ENCODE assay signal across 11 cellular contexts in genomic region chr16:22092143-22092933, GRCh38. TPM values are rescaled to one million over a fixed set of nuclear protein-coding genes. Genes with fewer than 3 reads are reported as not detected.
DNase-seq lines count a peak whose midpoint lies in the region; ATAC-seq and TF ChIP-seq lines count a peak whose summit lies in the region.
"Had no signal": no experiment of that assay in that cellular context is flagged by ENCODE, and none has a peak within 500 bp of the region (broad histone marks: within the 10 kb centered on the region; RNA-seq: fewer than 3 reads in every experiment).

VWA3A (plus strand) TSS chr16:22092541; CDS start chr16:22092638, 97 bp downstream.

- H3K27me3 ChIP-seq in heart right ventricle: peaks cover 0 to 6% (median 0%) of the 10 kb centered on the region in 7 donors
- no peaks in the 10 kb centered on the region for H3K27me3 ChIP-seq in naive thymus-derived CD4-positive, alpha-beta T cell (ENCODE audit: control insufficient read depth in 2 of 2, insufficient read depth in 2 of 2, low read length in 2 of 2)
- H3K27me3 ChIP-seq: vagina had no signal

- ATAC-seq in heart right ventricle: peak in 7 of 8 donors; percentile 56 to 82 (median 69)
- ATAC-seq in naive thymus-derived CD4-positive, alpha-beta T cell: no peak
- ATAC-seq in HG03565 (IDR thresholded peaks at IDR 0.05; ENCODE audit: unreplicated experiment): no peak

- intact Hi-C loops in heart right ventricle (cut with DNase I): loop anchor here in 3 of 10 donors (5.0 to 10.0 kb wide), 3 partner anchors 92 to 95 kb away; no protein-coding TSS in a partner anchor
- intact Hi-C loops in naive thymus-derived CD4-positive, alpha-beta T cell (cut with micrococcal nuclease): no loop called here

- POLR2A ChIA-PET in naive thymus-derived CD4-positive, alpha-beta T cell (lab: Charles Lee): interaction anchor here (0.6 kb wide), 1 partner anchor 104 kb away, joined by 4 read pairs; no protein-coding TSS in a partner anchor

- H3K4me1 ChIP-seq in heart right ventricle: peaks cover 0 to 28% (median 6%) of the 10 kb centered on the region in 9 donors
- H3K4me1 ChIP-seq in naive thymus-derived CD4-positive, alpha-beta T cell (ENCODE audit: control insufficient read depth in 2 of 2, insufficient read depth in 2 of 2, low read length in 2 of 2): no peaks in the 10 kb centered on the region
- H3K4me1 ChIP-seq: A549, vagina had no signal

- H3K9me3 ChIP-seq in heart right ventricle: no peaks in the 10 kb centered on the region
- no peaks in the 10 kb centered on the region for H3K9me3 ChIP-seq in naive thymus-derived CD4-positive, alpha-beta T cell (ENCODE audit: control insufficient read depth in 2 of 3, low read length in 3 of 3)
- H3K9me3 ChIP-seq: A549, vagina had no signal

- peak within 1 kb of the TSS in 2 of 10 donors; percentile 40 to 51 for H3K27ac ChIP-seq in heart right ventricle
- H3K27ac ChIP-seq in naive thymus-derived CD4-positive, alpha-beta T cell (ENCODE audit: low read depth, low read length): no peak within 1 kb of the TSS
- H3K27ac ChIP-seq: A549, vagina had no signal

- CTCF ChIA-PET in naive thymus-derived CD4-positive, alpha-beta T cell (lab: Charles Lee): interaction anchor here (0.6 to 1.0 kb wide), 2 partner anchors 14 to 1282 kb away, joined by 3 to 4 read pairs; no protein-coding TSS in a partner anchor

- no peak within 1 kb of the TSS for H3K4me3 Mint-ChIP-seq in naive thymus-derived CD4-positive, alpha-beta T cell

- no peaks in the 10 kb centered on the region for H3K9me3 Mint-ChIP-seq in naive thymus-derived CD4-positive, alpha-beta T cell

- TF ChIP-seq CTCF in heart right ventricle (IDR thresholded peaks at IDR 0.05): no peak

- 40 to 43% methylated on average over 9 of the region's 9 CpGs for WGBS in heart right ventricle, 2 donors

- peaks cover 0 to 1% (median 0%) of the 10 kb centered on the region in 9 donors for H3K36me3 ChIP-seq in heart right ventricle
- no peaks in the 10 kb centered on the region for H3K36me3 ChIP-seq in naive thymus-derived CD4-positive, alpha-beta T cell (ENCODE audit: control insufficient read depth in 2 of 3, insufficient read depth in 3 of 3, low read length in 3 of 3)
- H3K36me3 ChIP-seq: vagina had no signal

- H3K36me3 Mint-ChIP-seq in naive thymus-derived CD4-positive, alpha-beta T cell: peaks cover 0 to 4% (median 0%) of the 10 kb centered on the region in 5 donors

- H3K27me3 Mint-ChIP-seq in naive thymus-derived CD4-positive, alpha-beta T cell: peaks cover 5 to 13% (median 9%) of the 10 kb centered on the region in 5 donors

- no peaks in the 10 kb centered on the region for H3K4me1 Mint-ChIP-seq in naive thymus-derived CD4-positive, alpha-beta T cell

- H3K4me3 ChIP-seq in heart right ventricle: no peak within 1 kb of the TSS
- no peak within 1 kb of the TSS for H3K4me3 ChIP-seq in naive thymus-derived CD4-positive, alpha-beta T cell (ENCODE audit: low read length)
- H3K4me3 ChIP-seq: A549, vagina had no signal

- H3K27ac Mint-ChIP-seq in naive thymus-derived CD4-positive, alpha-beta T cell: peak within 1 kb of the TSS in 1 of 9 donors; percentile 49

- DNase-seq in DMS153 (lab: John Stamatoyannopoulos, UW) (peak; percentile 3), DMS153 treated with DMSO at 0.1 percent for 48 hours (lab: John Stamatoyannopoulos, UW; ENCODE audit: unreplicated experiment) (no peak), amniotic epithelial cell (ENCODE audit: low read depth) (peak; percentile 58), heart right ventricle (no peak), pons (ENCODE audit: low spot score) (peak; percentile 19), HK-2 (ENCODE audit: unreplicated experiment) (no peak)
- no peak for DNase-seq in naive thymus-derived CD4-positive, alpha-beta T cell
- DNase-seq: activated CD8-positive, alpha-beta memory T cell treated with anti-CD3 and anti-CD28 coated beads for 24 hours had no signal

RNA-seq across cellular contexts. Expression of gene VWA3A, which starts in this region (rescaled TPM):
- total RNA-seq in heart right ventricle: 1 to 10 TPM in 1 of 10 donors, under 1 TPM in 8, not detected in 1; 0.25 to 1.1 (median 0.31) TPM
- under 1 TPM; 0.01 to 0.22 TPM for polyA plus RNA-seq in heart right ventricle
- under 1 TPM; 0.19 to 0.84 (median 0.32) TPM for total RNA-seq in naive thymus-derived CD4-positive, alpha-beta T cell
- not detected for polyA plus RNA-seq in naive thymus-derived CD4-positive, alpha-beta T cell
- total RNA-seq: vagina had no signal

Comparison
In these comparisons a context has a peak if more than half of its experiments do, and no peak if none do; other contexts are left out.
1. DNase-seq: peak in DMS153 (single experiment), amniotic epithelial cell (single experiment) and pons (single experiment); none in DMS153 treated with DMSO at 0.1 percent for 48 hours (single experiment), heart right ventricle (0 of 2), HK-2 (single experiment) and naive thymus-derived CD4-positive, alpha-beta T cell (0 of 9).
2. ATAC-seq: peak in heart right ventricle (7 of 8); none in naive thymus-derived CD4-positive, alpha-beta T cell (single experiment) and HG03565 (single experiment).